1 cellular context compared by ENCODE assay signal in the genomic region with DNA sequence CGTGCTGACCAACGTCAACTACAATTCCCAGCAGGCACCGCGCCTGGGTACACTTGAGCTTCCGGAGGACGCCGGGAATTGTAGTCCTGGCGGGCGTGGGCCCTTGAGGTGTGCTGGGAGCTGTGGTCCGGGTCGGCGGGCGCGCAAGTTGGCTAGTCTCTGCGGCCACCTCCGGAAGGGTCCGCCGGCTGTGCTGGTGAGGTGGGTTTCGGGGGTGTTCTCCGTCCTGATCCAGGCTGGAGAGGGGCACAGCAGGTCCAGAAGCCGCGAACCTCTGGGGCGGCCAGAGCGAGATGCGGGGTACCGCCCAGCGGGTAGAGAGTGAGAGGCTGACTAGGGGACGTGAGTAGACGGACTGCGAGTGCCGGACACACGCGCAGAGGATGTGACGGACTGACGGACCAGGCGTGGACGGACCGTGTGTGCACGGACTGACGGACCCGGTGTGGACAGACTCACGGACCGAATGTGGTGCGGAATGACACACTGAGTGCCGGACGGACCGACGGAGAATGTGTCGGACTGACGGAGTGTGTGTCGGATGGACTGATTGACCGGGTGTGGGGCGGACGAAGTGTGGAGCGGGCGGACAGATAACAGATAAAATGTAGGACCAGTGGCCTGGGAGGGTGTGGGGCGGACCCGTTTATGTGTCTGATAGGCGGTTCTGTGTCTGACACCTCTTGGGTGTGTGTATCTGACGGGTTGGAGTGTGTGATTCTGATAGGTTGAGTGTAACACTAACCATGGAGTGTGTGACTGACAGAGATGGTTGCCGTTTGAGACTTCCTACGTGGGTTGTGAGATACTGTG.
TF ChIP-seq lines count a peak whose summit lies in the region.

Gene ZSCAN22 (plus strand): TSS at position 81 of the 813 bp plus-strand sequence. CDS start 7,809 bp downstream, outside the sequence.

TF ChIP-seq in K562, 482 proteins besides CTCF, POLR2A, EP300 and RAD21 (continued from another document and continues in another):
- TF ChIP-seq, protein P1, sequence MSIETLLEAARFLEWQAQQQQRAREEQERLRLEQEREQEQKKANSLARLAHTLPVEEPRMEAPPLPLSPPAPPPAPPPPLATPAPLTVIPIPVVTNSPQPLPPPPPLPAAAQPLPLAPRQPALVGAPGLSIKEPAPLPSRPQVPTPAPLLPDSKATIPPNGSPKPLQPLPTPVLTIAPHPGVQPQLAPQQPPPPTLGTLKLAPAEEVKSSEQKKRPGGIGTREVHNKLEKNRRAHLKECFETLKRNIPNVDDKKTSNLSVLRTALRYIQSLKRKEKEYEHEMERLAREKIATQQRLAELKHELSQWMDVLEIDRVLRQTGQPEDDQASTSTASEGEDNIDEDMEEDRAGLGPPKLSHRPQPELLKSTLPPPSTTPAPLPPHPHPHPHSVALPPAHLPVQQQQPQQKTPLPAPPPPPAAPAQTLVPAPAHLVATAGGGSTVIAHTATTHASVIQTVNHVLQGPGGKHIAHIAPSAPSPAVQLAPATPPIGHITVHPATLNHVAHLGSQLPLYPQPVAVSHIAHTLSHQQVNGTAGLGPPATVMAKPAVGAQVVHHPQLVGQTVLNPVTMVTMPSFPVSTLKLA (conservative IDR thresholded peaks at IDR 0.05), result peak; percentile 90 to 96
- TF ChIP-seq ZNF75A (CRISPR knock-in tag; IDR thresholded peaks at IDR 0.05) (no peak), ETV1 (tag; conservative IDR thresholded peaks at IDR 0.05; ENCODE audit: low read depth) (peak; percentile 83), RAD51 (IDR thresholded peaks at IDR 0.05; ENCODE audit: borderline replicate concordance, low read depth) (no peak), SRF (CRISPR knock-in tag; IDR thresholded peaks at IDR 0.05) (no peak), MCM7 (IDR thresholded peaks at IDR 0.05) (no peak), FOXM1 (IDR thresholded peaks at IDR 0.05; ENCODE audit: low read depth) (0 out of 2 replicates have a peak, but pooled peaks have one; percentile 1), FOXM1 (CRISPR knock-in tag; IDR thresholded peaks at IDR 0.05; ENCODE audit: low read depth) (0 out of 2 replicates have a peak, but pooled peaks have one; percentile 68), TGIF2 (CRISPR knock-in tag; IDR thresholded peaks at IDR 0.05) (no peak; the same call in 1 of the 2 replicates), CBX1 (IDR thresholded peaks at IDR 0.05; ENCODE audit: low read depth) (peak; percentile 92; the same call in 1 of the 2 replicates), PTRF (tag; IDR thresholded peaks at IDR 0.05) (no peak), XRCC4 (IDR thresholded peaks at IDR 0.05; ENCODE audit: extremely low read depth, insufficient read depth, insufficient read length) (no peak), ZNF146 (CRISPR knock-in tag; IDR thresholded peaks at IDR 0.05; ENCODE audit: unreplicated experiment) (no peak), ZNF436 (CRISPR knock-in tag; IDR thresholded peaks at IDR 0.05) (no peak), DACH1 (IDR thresholded peaks at IDR 0.05; ENCODE audit: partially characterized antibody) (no peak), RUNX1 (IDR thresholded peaks at IDR 0.05; ENCODE audit: low read depth) (peak; percentile 52; the same call in 1 of the 2 replicates), PHF20 (IDR thresholded peaks at IDR 0.05; ENCODE audit: partially characterized antibody) (peak; percentile 93), ZBTB43 (CRISPR knock-in tag; IDR thresholded peaks at IDR 0.05) (no peak; the same call in 1 of the 2 replicates), HDAC1 (IDR thresholded peaks at IDR 0.05) (peak; percentile 26 to 94; a peak in 3 of 4 replicates), CC2D1A (IDR thresholded peaks at IDR 0.05) (no peak; the same call in 1 of the 2 replicates), ZNF644 (tag; IDR thresholded peaks at IDR 0.05; ENCODE audit: low read depth) (peak; percentile 94), BRCA1 (IDR thresholded peaks at IDR 0.05) (no peak), BRCA1 (CRISPR knock-in tag; IDR thresholded peaks at IDR 0.05) (no peak), ESRRB (CRISPR knock-in tag; IDR thresholded peaks at IDR 0.05; ENCODE audit: borderline replicate concordance) (no peak), ZNF668 (CRISPR knock-in tag; IDR thresholded peaks at IDR 0.05) (no peak), ZNF695 (CRISPR knock-in tag; IDR thresholded peaks at IDR 0.05) (no peak), ZKSCAN8 (CRISPR knock-in tag; IDR thresholded peaks at IDR 0.05) (no peak), SIN3B (IDR thresholded peaks at IDR 0.05; ENCODE audit: low read depth) (peak; percentile 95), CEBPZ (IDR thresholded peaks at IDR 0.05; ENCODE audit: borderline replicate concordance, low read depth, low read length) (no peak; the same call in 1 of the 2 replicates), MBD2 (IDR thresholded peaks at IDR 0.05; ENCODE audit: borderline replicate concordance, low read depth) (peak; percentile 93), ZBTB40 (IDR thresholded peaks at IDR 0.05) (peak; percentile 99), ZBTB40 (CRISPR knock-in tag; IDR thresholded peaks at IDR 0.05) (no peak), NR1H2 (CRISPR knock-in tag; IDR thresholded peaks at IDR 0.05) (peak; percentile 85; the same call in 1 of the 2 replicates), STAG1 (CRISPR knock-in tag; IDR thresholded peaks at IDR 0.05; ENCODE audit: borderline replicate concordance) (no peak), ETV6 (IDR thresholded peaks at IDR 0.05; ENCODE audit: borderline replicate concordance in 1 of 2, low read depth in 2 of 2, low read length in 1 of 2) (no peak; a peak in 1 of 4 replicates), ETV6 (CRISPR knock-in tag; IDR thresholded peaks at IDR 0.05; ENCODE audit: borderline replicate concordance) (no peak)
- TF ChIP-seq, protein P2, sequence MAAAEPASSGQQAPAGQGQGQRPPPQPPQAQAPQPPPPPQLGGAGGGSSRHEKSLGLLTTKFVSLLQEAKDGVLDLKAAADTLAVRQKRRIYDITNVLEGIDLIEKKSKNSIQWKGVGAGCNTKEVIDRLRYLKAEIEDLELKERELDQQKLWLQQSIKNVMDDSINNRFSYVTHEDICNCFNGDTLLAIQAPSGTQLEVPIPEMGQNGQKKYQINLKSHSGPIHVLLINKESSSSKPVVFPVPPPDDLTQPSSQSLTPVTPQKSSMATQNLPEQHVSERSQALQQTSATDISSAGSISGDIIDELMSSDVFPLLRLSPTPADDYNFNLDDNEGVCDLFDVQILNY (CRISPR knock-in tag; IDR thresholded peaks at IDR 0.05), result peak; percentile 93; the same call in 1 of the 2 replicates
- TF ChIP-seq, protein P3, sequence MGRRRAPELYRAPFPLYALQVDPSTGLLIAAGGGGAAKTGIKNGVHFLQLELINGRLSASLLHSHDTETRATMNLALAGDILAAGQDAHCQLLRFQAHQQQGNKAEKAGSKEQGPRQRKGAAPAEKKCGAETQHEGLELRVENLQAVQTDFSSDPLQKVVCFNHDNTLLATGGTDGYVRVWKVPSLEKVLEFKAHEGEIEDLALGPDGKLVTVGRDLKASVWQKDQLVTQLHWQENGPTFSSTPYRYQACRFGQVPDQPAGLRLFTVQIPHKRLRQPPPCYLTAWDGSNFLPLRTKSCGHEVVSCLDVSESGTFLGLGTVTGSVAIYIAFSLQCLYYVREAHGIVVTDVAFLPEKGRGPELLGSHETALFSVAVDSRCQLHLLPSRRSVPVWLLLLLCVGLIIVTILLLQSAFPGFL (CRISPR knock-in tag; IDR thresholded peaks at IDR 0.05), result no peak
- TF ChIP-seq, protein P4, sequence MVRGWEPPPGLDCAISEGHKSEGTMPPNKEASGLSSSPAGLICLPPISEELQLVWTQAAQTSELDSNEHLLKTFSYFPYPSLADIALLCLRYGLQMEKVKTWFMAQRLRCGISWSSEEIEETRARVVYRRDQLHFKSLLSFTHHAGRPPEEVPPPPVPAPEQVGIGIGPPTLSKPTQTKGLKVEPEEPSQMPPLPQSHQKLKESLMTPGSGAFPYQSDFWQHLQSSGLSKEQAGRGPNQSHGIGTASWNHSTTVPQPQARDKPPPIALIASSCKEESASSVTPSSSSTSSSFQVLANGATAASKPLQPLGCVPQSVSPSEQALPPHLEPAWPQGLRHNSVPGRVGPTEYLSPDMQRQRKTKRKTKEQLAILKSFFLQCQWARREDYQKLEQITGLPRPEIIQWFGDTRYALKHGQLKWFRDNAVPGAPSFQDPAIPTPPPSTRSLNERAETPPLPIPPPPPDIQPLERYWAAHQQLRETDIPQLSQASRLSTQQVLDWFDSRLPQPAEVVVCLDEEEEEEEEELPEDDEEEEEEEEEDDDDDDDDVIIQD (CRISPR knock-in tag; IDR thresholded peaks at IDR 0.05), result no peak
